21 cellular contexts compared by ENCODE assay signal in the genomic region with DNA sequence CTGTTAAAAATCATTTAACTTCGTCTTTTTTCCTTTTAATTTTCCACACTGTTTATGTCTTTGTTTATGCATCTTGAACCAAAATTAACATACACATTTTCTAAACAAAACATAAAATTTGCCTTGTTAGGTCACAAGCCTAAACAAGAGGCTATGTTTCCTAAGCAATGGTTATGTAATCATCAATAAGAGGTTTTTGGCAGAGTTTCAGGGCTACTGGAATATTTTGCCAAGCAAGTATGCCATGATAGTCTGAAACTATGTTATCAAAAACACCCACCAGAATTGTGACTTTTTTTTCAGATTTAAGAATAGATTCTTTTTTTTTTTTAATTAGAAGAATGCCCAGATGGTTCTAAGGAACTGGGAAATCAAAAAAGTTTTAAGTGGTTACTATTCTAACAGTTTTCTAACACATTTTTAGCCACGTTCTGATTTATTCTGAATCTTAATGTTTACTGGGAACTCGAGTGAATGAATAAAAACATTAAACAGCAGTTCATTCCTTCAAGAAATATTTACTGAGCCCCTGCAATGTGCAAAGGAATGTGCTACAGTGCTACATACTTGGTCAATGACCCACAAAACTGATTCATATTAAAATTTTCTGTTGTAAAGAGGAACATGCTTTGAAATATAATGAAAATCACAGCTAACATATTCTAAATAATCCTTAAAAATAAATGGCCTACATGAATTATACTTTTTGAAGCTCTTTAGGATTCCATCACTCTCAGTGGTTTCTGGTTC.
DNase-seq lines count a peak whose midpoint lies in the region; ATAC-seq and TF ChIP-seq lines count a peak whose summit lies in the region.
"Had no signal": no experiment of that assay in that cellular context is flagged by ENCODE, and none has a peak within 500 bp of the region (broad histone marks: within the 10 kb centered on the region; RNA-seq: fewer than 3 reads in every experiment).

No MANE protein-coding gene starts in this region.

- no peak overlapping the region for H2AFZ ChIP-seq in neural progenitor cell (replicated peaks)

- H3K4me2 ChIP-seq in neural progenitor cell = no peak overlapping the region

- no peak for ATAC-seq in HG02610 (IDR thresholded peaks at IDR 0.05; ENCODE audit: unreplicated experiment)
- ATAC-seq: PC-3, T-helper 17 cell, WTC11 had no signal

- H3K9ac ChIP-seq in neural progenitor cell = no peak overlapping the region

- H3K9me3 ChIP-seq in neural progenitor cell (ENCODE audit: low read depth) = no peaks in the 10 kb centered on the region
- H3K9me3 ChIP-seq: esophagus squamous epithelium had no signal

- no peaks in the 10 kb centered on the region for H3F3A ChIP-seq in neural progenitor cell (ENCODE audit: low read depth)

- no peaks in the 10 kb centered on the region for H3K36me3 ChIP-seq in neural progenitor cell
- H3K36me3 ChIP-seq: brain microvascular endothelial cell had no signal

- H3K4me1 Mint-ChIP-seq in neural progenitor cell = no peaks in the 10 kb centered on the region
- H3K4me1 Mint-ChIP-seq in nephron progenitor cell = no peaks in the 10 kb centered on the region
- H3K4me1 Mint-ChIP-seq: mesothelial cell of epicardium had no signal

- H3K9me3 Mint-ChIP-seq in neural progenitor cell = no peaks in the 10 kb centered on the region
- no peaks in the 10 kb centered on the region for H3K9me3 Mint-ChIP-seq in nephron progenitor cell
- H3K9me3 Mint-ChIP-seq: activated CD4-positive, alpha-beta memory T cell treated with anti-CD3 and anti-CD28 coated beads, Interleukin-2, amount 10 ng/mL, durations not matched to agents 7 days and 5 days; activated naive CD4-positive, alpha-beta T cell treated with anti-CD3 and anti-CD28 coated beads, Interleukin-2, amount 10 ng/mL, durations not matched to agents 7 days and 5 days; activated T-cell treated with anti-CD3 and anti-CD28 coated beads, Interleukin-2, amount 50 U/mL, for 24 hours; mesothelial cell of epicardium; WTC11 had no signal

- H3K4me3 Mint-ChIP-seq in neural progenitor cell (no peak overlapping the region), nephron progenitor cell (no peak overlapping the region)
- H3K4me3 Mint-ChIP-seq: activated CD4-positive, alpha-beta memory T cell treated with anti-CD3 and anti-CD28 coated beads, Interleukin-2, amount 10 ng/mL, durations not matched to agents 7 days and 5 days; activated naive CD4-positive, alpha-beta T cell treated with anti-CD3 and anti-CD28 coated beads, Interleukin-2, amount 10 ng/mL, durations not matched to agents 7 days and 5 days; activated T-cell treated with anti-CD3 and anti-CD28 coated beads, Interleukin-2, amount 50 U/mL, for 24 hours; mesothelial cell of epicardium; T-helper 17 cell; WTC11 had no signal

- no peaks in the 10 kb centered on the region for H4K20me1 ChIP-seq in neural progenitor cell (ENCODE audit: low read depth)

- peak; percentile 2 for DNase-seq in NCI-H2171 (lab: John Stamatoyannopoulos, UW)
- DNase-seq in astrocyte of the spinal cord (ENCODE audit: low read depth, low spot score) = peak; percentile 39
- DNase-seq in globus pallidus (ENCODE audit: low spot score) = peak; percentile 80
- DNase-seq in retinal pigment epithelial cell (ENCODE audit: low read depth) = peak; percentile 38
- no peak for DNase-seq in neural progenitor cell (ENCODE audit: low spot score)
- DNase-seq in nephron progenitor cell = no peak
- DNase-seq: activated CD4-positive, alpha-beta memory T cell treated with anti-CD3 and anti-CD28 coated beads, Interleukin-2, amount 10 ng/mL, durations not matched to agents 7 days and 5 days; activated naive CD4-positive, alpha-beta T cell treated with anti-CD3 and anti-CD28 coated beads, Interleukin-2, amount 10 ng/mL, durations not matched to agents 7 days and 5 days; activated T-cell treated with anti-CD3 and anti-CD28 coated beads, Interleukin-2, amount 50 U/mL, for 24 hours; AML-193; brain microvascular endothelial cell; esophagus squamous epithelium; HCEC 1CT; islet precursor cell; KG1; PC-3; stimulated activated CD4-positive, alpha-beta T cell treated with anti-CD3 and anti-CD28 coated beads, Interleukin-2, amount 100 ng/mL, for 24 hours; T-helper 17 cell had no signal

- no peaks in the 10 kb centered on the region for H3K27me3 ChIP-seq in neural progenitor cell
- H3K27me3 ChIP-seq: brain microvascular endothelial cell, esophagus squamous epithelium had no signal

- H3K4me3 ChIP-seq in astrocyte of the spinal cord (ENCODE audit: low read depth, low read length) = no peak overlapping the region
- H3K4me3 ChIP-seq in retinal pigment epithelial cell (ENCODE audit: low read length) = no peak overlapping the region
- H3K4me3 ChIP-seq in neural progenitor cell = no peak overlapping the region
- H3K4me3 ChIP-seq: esophagus squamous epithelium had no signal

- H3K36me3 Mint-ChIP-seq in neural progenitor cell (no peaks in the 10 kb centered on the region), nephron progenitor cell (ENCODE audit: low read depth) (no peaks in the 10 kb centered on the region)
- H3K36me3 Mint-ChIP-seq: WTC11 had no signal

- no peak overlapping the region for H3K27ac ChIP-seq in neural progenitor cell
- H3K27ac ChIP-seq: brain microvascular endothelial cell, esophagus squamous epithelium had no signal

- in situ Hi-C loops in astrocyte of the spinal cord (cut with HindIII; ENCODE audit: low sequenced_read_pairs) = no loop called here

- H3K27ac Mint-ChIP-seq in neural progenitor cell (no peak overlapping the region), nephron progenitor cell (no peak overlapping the region)
- H3K27ac Mint-ChIP-seq: activated CD4-positive, alpha-beta memory T cell treated with anti-CD3 and anti-CD28 coated beads, Interleukin-2, amount 10 ng/mL, durations not matched to agents 7 days and 5 days; activated naive CD4-positive, alpha-beta T cell treated with anti-CD3 and anti-CD28 coated beads, Interleukin-2, amount 10 ng/mL, durations not matched to agents 7 days and 5 days; activated T-cell treated with anti-CD3 and anti-CD28 coated beads, Interleukin-2, amount 50 U/mL, for 24 hours; mesothelial cell of epicardium; T-helper 17 cell; WTC11 had no signal

- H3K4me1 ChIP-seq in neural progenitor cell = peaks cover 5% of the 10 kb centered on the region
- H3K4me1 ChIP-seq: esophagus squamous epithelium had no signal

- peaks cover 2% of the 10 kb centered on the region for H3K27me3 Mint-ChIP-seq in neural progenitor cell (ENCODE audit: insufficient read depth, low read depth)
- no peaks in the 10 kb centered on the region for H3K27me3 Mint-ChIP-seq in nephron progenitor cell (ENCODE audit: low read depth, poor library complexity)
- H3K27me3 Mint-ChIP-seq: activated CD4-positive, alpha-beta memory T cell treated with anti-CD3 and anti-CD28 coated beads, Interleukin-2, amount 10 ng/mL, durations not matched to agents 7 days and 5 days; activated naive CD4-positive, alpha-beta T cell treated with anti-CD3 and anti-CD28 coated beads, Interleukin-2, amount 10 ng/mL, durations not matched to agents 7 days and 5 days; activated T-cell treated with anti-CD3 and anti-CD28 coated beads, Interleukin-2, amount 50 U/mL, for 24 hours; T-helper 17 cell had no signal

- no peaks in the 10 kb centered on the region for H3K79me2 ChIP-seq in neural progenitor cell (ENCODE audit: low read depth)

- TF ChIP-seq CTCF in astrocyte of the spinal cord (IDR thresholded peaks at IDR 0.05; ENCODE audit: low read depth, low read length) (no peak), retinal pigment epithelial cell (conservative IDR thresholded peaks at IDR 0.05; ENCODE audit: low read depth, low read length) (no peak), neural progenitor cell (IDR thresholded peaks at IDR 0.05) (no peak), nephron progenitor cell (IDR thresholded peaks at IDR 0.05) (no peak)

Comparison
In these comparisons a context has a peak if more than half of its experiments do, and no peak if none do; other contexts are left out.
1. DNase-seq: peak in NCI-H2171 (single experiment), astrocyte of the spinal cord (single experiment), globus pallidus (single experiment) and retinal pigment epithelial cell (single experiment); none in neural progenitor cell (single experiment) and nephron progenitor cell (single experiment).